ENCODE assay signal across 15 cellular contexts in genomic region chr4:115119804-115120352, GRCh38. TPM values are rescaled to one million over a fixed set of nuclear protein-coding genes. Genes with fewer than 3 reads are reported as not detected.
DNase-seq lines count a peak whose midpoint lies in the region; ATAC-seq, FAIRE-seq and TF ChIP-seq lines count a peak whose summit lies in the region.
"Had no signal": no experiment of that assay in that cellular context is flagged by ENCODE, and none has a peak within 500 bp of the region (broad histone marks: within the 10 kb centered on the region; RNA-seq: fewer than 3 reads in every experiment).

No MANE protein-coding gene starts in this region.

- BruUV-seq in K562 (replicated peaks; lab: Mats Ljungman, UMichigan) = no TSS peak

- H4K20me1 ChIP-seq in K562 (replicated peaks; ENCODE audit: control insufficient read depth, insufficient read depth, low read length) = no peaks in the 10 kb centered on the region

- no peaks in the 10 kb centered on the region for H3K79me2 ChIP-seq in K562 (ENCODE audit: control insufficient read depth, insufficient read depth, low read length)
- H3K79me2 ChIP-seq: parathyroid adenoma had no signal

- no peak for TF ChIP-seq CTCF in K562 (IDR thresholded peaks at IDR 0.05 in 2 of 3, conservative IDR thresholded peaks at IDR 0.05 in 1 of 3; ENCODE audit: insufficient read depth in 2 of 3, low read depth in 1 of 3, low read length in 3 of 3)
- TF ChIP-seq CTCF in type B pancreatic cell (conservative IDR thresholded peaks at IDR 0.05) = peak; percentile 53

- in situ Hi-C loops in K562 (cut with MboI) = no loop called here

- CTCF ChIA-PET in K562 (lab: Yijun Ruan, JAX; ENCODE audit: low intra/inter-chr PET ratio) = no interaction called here

- no peak for TF ChIP-seq POLR2A in K562 (conservative IDR thresholded peaks at IDR 0.05)

- no peaks in the 10 kb centered on the region for H3K36me3 ChIP-seq in K562 (ENCODE audit: control insufficient read depth, insufficient read depth, low read length)

- no peaks in the 10 kb centered on the region for H3K27me3 Mint-ChIP-seq in type B pancreatic cell
- H3K27me3 Mint-ChIP-seq: dendritic cell treated with granulocyte-macrophage colony-stimulating factor and Interleukin-4, amounts not matched to agents 40 ng/mL and 50 ng/mL, for 4 days had no signal

- H3K4me1 ChIP-seq in K562 (replicated peaks in 1 of 2; ENCODE audit: control insufficient read depth in 2 of 2, insufficient read depth in 2 of 2, low read length in 2 of 2) = no peaks in the 10 kb centered on the region
- H3K4me1 ChIP-seq: parathyroid adenoma had no signal

- H2AFZ ChIP-seq in K562 (ENCODE audit: low read depth, low read length) = no peak overlapping the region
- H2AFZ ChIP-seq: parathyroid adenoma had no signal

- no peak overlapping the region for H3K27ac Mint-ChIP-seq in type B pancreatic cell
- H3K27ac Mint-ChIP-seq: dendritic cell treated with granulocyte-macrophage colony-stimulating factor and Interleukin-4, amounts not matched to agents 40 ng/mL and 50 ng/mL, for 4 days had no signal

- POLR2A ChIA-PET in K562 (lab: Yijun Ruan, JAX) = no interaction called here

- intact Hi-C loops in K562 (cut with micrococcal nuclease) (no loop called here), head of caudate nucleus (cut with DNase I) (no loop called here)

- H3K9me3 Mint-ChIP-seq in type B pancreatic cell = no peaks in the 10 kb centered on the region
- H3K9me3 Mint-ChIP-seq: dendritic cell treated with granulocyte-macrophage colony-stimulating factor and Interleukin-4, amounts not matched to agents 40 ng/mL and 50 ng/mL, for 4 days had no signal

- no peaks in the 10 kb centered on the region for H3K9me1 ChIP-seq in K562 (ENCODE audit: control insufficient read depth, insufficient read depth, low read length)

- H3K27ac ChIP-seq in K562 (ENCODE audit: extremely low read depth, low read depth, low read length) = no peak overlapping the region
- H3K27ac ChIP-seq: parathyroid adenoma had no signal

- TF ChIP-seq RAD21 in K562 (CRISPR knock-in tag; conservative IDR thresholded peaks at IDR 0.05 in 1 of 2, IDR thresholded peaks at IDR 0.05 in 1 of 2) = no peak

- H3K4me1 Mint-ChIP-seq in type B pancreatic cell (ENCODE audit: unreplicated experiment) = peaks cover 5% of the 10 kb centered on the region

- DNase-seq in NCI-H2171 treated with DMSO at 0.1 percent for 48 hours (lab: John Stamatoyannopoulos, UW) = peak; percentile 22
- DNase-seq in NCI-H2171 (lab: John Stamatoyannopoulos, UW) = no peak
- DNase-seq in NCI-H1694 treated with DMSO at 0.1 percent for 48 hours (lab: John Stamatoyannopoulos, UW) = peak; percentile 51
- no peak for DNase-seq in K562 (ENCODE audit: extremely low read depth in 1 of 4, low spot score in 3 of 4)
- DNase-seq in type B pancreatic cell (ENCODE audit: extremely low spot score, unreplicated experiment) = no peak
- no peak for DNase-seq in activated CD4-positive, alpha-beta T cell treated with anti-CD3 and anti-CD28 coated beads, Interleukin-2, amount 50 U/mL, for 48 hours
- DNase-seq in head of caudate nucleus = no peak
- DNase-seq: NCI-H524 treated with DMSO at 0.1 percent for 48 hours; stimulated activated CD8-positive, alpha-beta memory T cell treated with anti-CD3 and anti-CD28 coated beads, Interleukin-4, amount 100 ng/mL, for 48 hours had no signal

- no peak overlapping the region for H3K4me2 ChIP-seq in K562 (ENCODE audit: insufficient read depth, low read length)

- FAIRE-seq in K562 (lab: Jason Lieb, UNC) = no peak

- H3K4me3 ChIP-seq in K562 = no peak overlapping the region

- H3K9ac ChIP-seq in K562 (ENCODE audit: insufficient read depth in 1 of 2, low read depth in 2 of 2, low read length in 2 of 2) = no peak overlapping the region
- H3K9ac ChIP-seq: parathyroid adenoma had no signal

- TF ChIP-seq EP300 in K562 (IDR thresholded peaks at IDR 0.05; ENCODE audit: low read length) = no peak

- ATAC-seq in K562 (no peak), GM18868 (IDR thresholded peaks at IDR 0.05; ENCODE audit: unreplicated experiment) (no peak)
- ATAC-seq: activated CD4-positive, CD25-positive, alpha-beta regulatory T cell treated with anti-CD3 and anti-CD28 coated beads, Interleukin-2, amount 50 U/mL, for 24 hours had no signal

- no peaks in the 10 kb centered on the region for H3K9me3 ChIP-seq in K562 (replicated peaks; ENCODE audit: control insufficient read depth, insufficient read depth, low read depth, low read length)

- H3K36me3 Mint-ChIP-seq in type B pancreatic cell = no peaks in the 10 kb centered on the region

- H3K27me3 ChIP-seq in K562 (ENCODE audit: control insufficient read depth in 2 of 2, insufficient read depth in 2 of 2, low read length in 2 of 2) = no peaks in the 10 kb centered on the region

- H3K4me3 Mint-ChIP-seq in type B pancreatic cell = no peak overlapping the region
- H3K4me3 Mint-ChIP-seq: dendritic cell treated with granulocyte-macrophage colony-stimulating factor and Interleukin-4, amounts not matched to agents 40 ng/mL and 50 ng/mL, for 4 days had no signal

- 8% methylated on average over 1 of the region's 1 CpG for WGBS in K562 (ENCODE audit: insufficient coverage, low coverage, missing lambda C conversion rate)

TF ChIP-seq in K562, 482 proteins besides CTCF, POLR2A, EP300 and RAD21:
- TF ChIP-seq NFRKB (IDR thresholded peaks at IDR 0.05; ENCODE audit: low read depth) (no peak), TSHZ1 (CRISPR knock-in tag; IDR thresholded peaks at IDR 0.05) (no peak), ZNF347 (CRISPR knock-in tag; IDR thresholded peaks at IDR 0.05; ENCODE audit: low read depth) (no peak), ZNF316 (IDR thresholded peaks at IDR 0.05) (peak; percentile 46; the same call in 1 of the 2 replicates), SREBF2 (CRISPR knock-in tag; IDR thresholded peaks at IDR 0.05) (no peak), C11orf30 (IDR thresholded peaks at IDR 0.05; ENCODE audit: low read depth) (peak; percentile 34; the same call in 1 of the 2 replicates)

RNA-seq across cellular contexts. Expression of gene NDST4, which starts 6.5 kb away (rescaled TPM):
- total RNA-seq in K562 (2011; cell fraction: chromatin; rRNA removed; ENCODE audit: low replicate concordance) = not detected in 2 replicates
- total RNA-seq in K562 (2011; cell fraction: nucleolus; rRNA removed) = not detected in 2 replicates
- total RNA-seq in K562 (2011; cell fraction: nucleoplasm; rRNA removed) = not detected in 2 replicates
- total RNA-seq in K562 (2014; rRNA removed) (not detected in 2 replicates), K562 (2014; rRNA removed; fragmentation: Illumina TruSeq; extraction: Trizol) (not detected in 2 replicates), K562 (2015; rRNA removed; fragmentation: Illumina TruSeq; extraction: Trizol) (0.08 TPM in 1 of 2 replicates, not detected in the other), K562 (2021) (not detected in 2 replicates), type B pancreatic cell (ENCODE audit: low replicate concordance) (0.26 and 9.9 TPM in 2 replicates)
- polyA plus RNA-seq in K562 (2011; rRNA removed) (not detected in 2 replicates), K562 (2014; fragmentation: Illumina TruSeq; extraction: Trizol) (not detected in 2 replicates), K562 (2014; fragmentation: Nextera tagmentation; extraction: Ambion mirVana) (not detected), K562 (2014; rRNA removed) (not detected in 2 replicates)
- polyA plus RNA-seq in K562 (2011; cell fraction: cytosol; rRNA removed) = not detected in 2 replicates
- polyA plus RNA-seq in K562 (2011; cell fraction: nucleus; rRNA removed) = not detected in 2 replicates
- 0.03 TPM in 1 of 2 replicates, not detected in the other for polyA plus RNA-seq in K562 (2012)
- polyA minus RNA-seq in K562 (2011; rRNA and poly(A)+ RNA removed) = not detected in 2 replicates
- polyA minus RNA-seq in K562 (2011; cell fraction: cytosol; rRNA and poly(A)+ RNA removed) = not detected in 2 replicates
- polyA minus RNA-seq in K562 (2011; cell fraction: nucleus; rRNA and poly(A)+ RNA removed) = not detected in 2 replicates
- total RNA-seq: mesenteric fat pad, ureter had no signal

Comparison
In these comparisons a context has a peak if more than half of its experiments do, and no peak if none do; other contexts are left out.
1. DNase-seq: peak in NCI-H2171 treated with DMSO at 0.1 percent for 48 hours (single experiment) and NCI-H1694 treated with DMSO at 0.1 percent for 48 hours (single experiment); none in NCI-H2171 (single experiment), K562 (0 of 4), type B pancreatic cell (single experiment), activated CD4-positive, alpha-beta T cell treated with anti-CD3 and anti-CD28 coated beads, Interleukin-2, amount 50 U/mL, for 48 hours (0 of 2) and head of caudate nucleus (0 of 42).